ENCODE assay signal across 26 cellular contexts in genomic region chr11:15801126-15801525, GRCh38.
A peak's percentile ranks its signal among the peaks of the same experiment; 100 is the strongest.
DNase-seq lines count a peak whose midpoint lies in the region; TF ChIP-seq lines count a peak whose summit lies in the region.
"Had no signal": no experiment of that assay in that cellular context is flagged by ENCODE, and none has a peak within 500 bp of the region (broad histone marks: within the 10 kb centered on the region; RNA-seq: fewer than 3 reads in every experiment).

No MANE protein-coding gene starts in this region.

- no peak overlapping the region for H2AFZ ChIP-seq in osteoblast (ENCODE audit: low read length)

- H3K27me3 ChIP-seq in osteoblast (ENCODE audit: insufficient read depth, low read length), result no peaks in the 10 kb centered on the region
- H3K27me3 ChIP-seq: left lung, SJSA1, uterus had no signal

- H3K9me3 Mint-ChIP-seq in chondrocyte (ENCODE audit: low read depth) (peaks cover 2% of the 10 kb centered on the region), Calu3 (ENCODE audit: low read depth, unreplicated experiment) (no peaks in the 10 kb centered on the region)
- H3K9me3 Mint-ChIP-seq: endodermal cell; stimulated activated memory B cell treated with anti-CD40 and anti-IgM and Interleukin-4, amounts not matched to agents 10 μg/mL and 1 μg/mL and 100 μg/mL, for 72 hours had no signal

- H3K4me1 Mint-ChIP-seq in chondrocyte (ENCODE audit: low read depth) (peaks cover 61% of the 10 kb centered on the region), Calu3 (ENCODE audit: low read depth, unreplicated experiment) (peaks cover 17% of the 10 kb centered on the region)
- H3K4me1 Mint-ChIP-seq: stimulated activated memory B cell treated with anti-CD40 and anti-IgM and Interleukin-4, amounts not matched to agents 10 μg/mL and 1 μg/mL and 100 μg/mL, for 72 hours had no signal

- H3K36me3 ChIP-seq in osteoblast (ENCODE audit: insufficient read depth, low read length), result no peaks in the 10 kb centered on the region
- H3K36me3 ChIP-seq: left lung, SJSA1, uterus, WERI-Rb-1 had no signal

- H4K20me1 ChIP-seq in osteoblast (ENCODE audit: insufficient read depth, low read length), result no peaks in the 10 kb centered on the region

- no peaks in the 10 kb centered on the region for H3K9me3 ChIP-seq in osteoblast (ENCODE audit: low read depth, low read length)
- H3K9me3 ChIP-seq: left lung, SJSA1, uterus had no signal

- H3K79me2 ChIP-seq in osteoblast (ENCODE audit: insufficient read depth, low read length), result no peaks in the 10 kb centered on the region

- peak overlapping the region; percentile 93 for H3K27ac Mint-ChIP-seq in chondrocyte (ENCODE audit: unreplicated experiment)
- H3K27ac Mint-ChIP-seq in Calu3 (ENCODE audit: unreplicated experiment), result no peak overlapping the region
- H3K27ac Mint-ChIP-seq: activated naive CD8-positive, alpha-beta T cell; endodermal cell; HFFc6; naive thymus-derived CD4-positive, alpha-beta T cell; stimulated activated memory B cell treated with anti-CD40 and anti-IgM and Interleukin-4, amounts not matched to agents 10 μg/mL and 1 μg/mL and 100 μg/mL, for 72 hours had no signal

- intact Hi-C loops in Calu3 (cut with micrococcal nuclease; ENCODE audit: unreplicated experiment), result no loop called here

- BruUV-seq in Calu3 (replicated peaks; lab: Mats Ljungman, UMichigan), result no TSS peak

- peak overlapping the region; percentile 89 for H3K27ac ChIP-seq in osteoblast (ENCODE audit: low read depth, low read length)
- H3K27ac ChIP-seq: uterus, WERI-Rb-1 had no signal

- H3K36me3 Mint-ChIP-seq in chondrocyte (ENCODE audit: low read depth) (no peaks in the 10 kb centered on the region), Calu3 (ENCODE audit: insufficient read depth, unreplicated experiment) (no peaks in the 10 kb centered on the region)
- H3K36me3 Mint-ChIP-seq: activated naive CD8-positive, alpha-beta T cell; naive thymus-derived CD4-positive, alpha-beta T cell; stimulated activated memory B cell treated with anti-CD40 and anti-IgM and Interleukin-4, amounts not matched to agents 10 μg/mL and 1 μg/mL and 100 μg/mL, for 72 hours had no signal

- no peak overlapping the region for H3K4me3 Mint-ChIP-seq in chondrocyte (ENCODE audit: unreplicated experiment)
- no peak overlapping the region for H3K4me3 Mint-ChIP-seq in Calu3 (ENCODE audit: low read depth, unreplicated experiment)
- H3K4me3 Mint-ChIP-seq: activated naive CD8-positive, alpha-beta T cell; endodermal cell; HFFc6; naive thymus-derived CD4-positive, alpha-beta T cell; stimulated activated memory B cell treated with anti-CD40 and anti-IgM and Interleukin-4, amounts not matched to agents 10 μg/mL and 1 μg/mL and 100 μg/mL, for 72 hours had no signal

- peak overlapping the region; percentile 72 for H3K4me2 ChIP-seq in osteoblast (ENCODE audit: insufficient read depth, low read length)

- CTCF ChIA-PET in Calu3 (lab: Charles Lee), result no interaction called here

- no peaks in the 10 kb centered on the region for H3K27me3 Mint-ChIP-seq in chondrocyte (ENCODE audit: low read depth)
- no peaks in the 10 kb centered on the region for H3K27me3 Mint-ChIP-seq in Calu3 (ENCODE audit: unreplicated experiment)
- H3K27me3 Mint-ChIP-seq: activated naive CD8-positive, alpha-beta T cell; naive thymus-derived CD4-positive, alpha-beta T cell; stimulated activated memory B cell treated with anti-CD40 and anti-IgM and Interleukin-4, amounts not matched to agents 10 μg/mL and 1 μg/mL and 100 μg/mL, for 72 hours had no signal

- H3K4me3 ChIP-seq in osteoblast (ENCODE audit: insufficient read depth, low read length), result no peak overlapping the region
- H3K4me3 ChIP-seq: GM12878, left lung, SJSA1, uterus had no signal

- no peak for TF ChIP-seq CTCF in chondrocyte (IDR thresholded peaks at IDR 0.05)
- no peak for TF ChIP-seq CTCF in osteoblast (IDR thresholded peaks at IDR 0.05; ENCODE audit: extremely low read depth, low read depth, low read length)
- TF ChIP-seq CTCF in Calu3 (IDR thresholded peaks at IDR 0.05; ENCODE audit: unreplicated experiment), result no peak

- peak; percentile 16 for DNase-seq in stimulated activated CD4-positive, alpha-beta T cell treated with anti-CD3 and anti-CD28 coated beads, Interleukin-15, amount 100 ng/mL, for 24 hours
- DNase-seq in stimulated activated CD4-positive, alpha-beta T cell treated with anti-CD3 and anti-CD28 coated beads, Interleukin-4, amount 100 ng/mL, for 4 hours, result no peak
- DNase-seq in chondrocyte (ENCODE audit: low spot score) (no peak), osteoblast (ENCODE audit: insufficient read length, low spot score, missing footprints) (no peak), NCI-H1417 treated with DMSO at 0.1 percent for 48 hours (lab: John Stamatoyannopoulos, UW) (no peak), SHP77 treated with DMSO at 0.1 percent for 48 hours (lab: John Stamatoyannopoulos, UW) (no peak), Calu3 (no peak)
- DNase-seq: activated CD8-positive, alpha-beta memory T cell treated with anti-CD3 and anti-CD28 coated beads, Interleukin-2, amount 50 U/mL, for 4 hours; activated effector memory CD4-positive, alpha-beta T cell treated with anti-CD3 and anti-CD28 coated beads, Interleukin-2, amount 50 U/mL, for 16 hours; endodermal cell; GOT3; HFFc6; left lung; naive thymus-derived CD4-positive, alpha-beta T cell; NCI-H1092; NCI-H187; NCI-H2171 treated with DMSO at 0.1 percent for 48 hours; NCI-H510A; RPMI8226; T1000; uterus; WERI-Rb-1 had no signal

- peaks cover 36% of the 10 kb centered on the region for H3K4me1 ChIP-seq in osteoblast (ENCODE audit: insufficient read depth, low read length)
- H3K4me1 ChIP-seq: uterus had no signal
